8 cellular contexts compared by ENCODE assay signal in the genomic region with DNA sequence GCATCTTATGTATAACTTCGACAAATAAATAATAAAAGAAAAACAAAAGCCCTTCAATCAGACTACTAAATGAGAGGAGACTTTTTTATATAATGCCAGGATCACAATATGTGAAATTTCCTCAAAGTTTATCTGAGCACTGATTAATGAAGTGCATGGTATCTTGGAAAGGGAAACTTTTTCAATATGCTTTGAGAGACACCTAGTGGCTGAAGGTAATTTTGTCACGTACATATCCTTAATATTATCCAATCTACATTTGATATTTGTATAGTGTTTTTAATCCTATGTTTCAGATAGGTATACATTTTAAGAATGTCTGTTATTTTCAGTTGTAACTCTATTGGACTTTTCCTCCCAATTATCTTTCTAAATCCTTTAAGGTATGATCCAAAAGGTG.
DNase-seq lines count a peak whose midpoint lies in the region; ATAC-seq and TF ChIP-seq lines count a peak whose summit lies in the region.

No MANE protein-coding gene starts in this region.

- no peak for TF ChIP-seq POLR2A in uterus (IDR thresholded peaks at IDR 0.05)

- H3K27ac ChIP-seq in left ventricle myocardium inferior (replicated peaks), result no peak overlapping the region
- no peak overlapping the region for H3K27ac ChIP-seq in uterus

- DNase-seq in left ventricle myocardium inferior (no peak), cardiac septum (ENCODE audit: low spot score) (no peak), RPMI8226 (peak; percentile 23), globus pallidus (ENCODE audit: low spot score) (peak; percentile 47), uterus (no peak), NCI-H187 (lab: John Stamatoyannopoulos, UW) (no peak)

- H3K27me3 ChIP-seq in left ventricle myocardium inferior (ENCODE audit: low read depth) (no peaks in the 10 kb centered on the region), uterus (peaks cover 0 to 6% of the 10 kb centered on the region in 2 donors)

- intact Hi-C loops in left ventricle myocardium inferior (cut with micrococcal nuclease), result loop anchor here (5.0 kb wide), 1 partner anchor 327 kb away; no protein-coding TSS in a partner anchor
- intact Hi-C loops in cardiac septum (cut with DNase I), result no loop called here
- intact Hi-C loops in uterus (cut with DNase I; ENCODE audit: low total_unique reads), result no loop called here

- H3K9me3 ChIP-seq in left ventricle myocardium inferior (replicated peaks) (no peaks in the 10 kb centered on the region), uterus (no peaks in the 10 kb centered on the region)

- H3K36me3 ChIP-seq in left ventricle myocardium inferior (no peaks in the 10 kb centered on the region), uterus (peaks cover 0 to 3% of the 10 kb centered on the region in 2 donors)

- H3K4me1 ChIP-seq in left ventricle myocardium inferior (no peaks in the 10 kb centered on the region), uterus (no peaks in the 10 kb centered on the region)

- H3K4me3 ChIP-seq in left ventricle myocardium inferior (no peak overlapping the region), uterus (no peak overlapping the region)

- TF ChIP-seq CTCF in left ventricle myocardium inferior (IDR thresholded peaks at IDR 0.05; ENCODE audit: borderline replicate concordance), result peak; percentile 58
- peak; percentile 37 to 52 (median 40) for TF ChIP-seq CTCF in uterus (IDR thresholded peaks at IDR 0.05)

- ATAC-seq in GM21619 (IDR thresholded peaks at IDR 0.05; ENCODE audit: unreplicated experiment) (no peak), GM19328 (IDR thresholded peaks at IDR 0.05; ENCODE audit: unreplicated experiment) (no peak)

Comparison
In these comparisons a context has a peak if more than half of its experiments do, and no peak if none do; other contexts are left out.
1. DNase-seq: peak in RPMI8226 (single experiment) and globus pallidus (single experiment); none in left ventricle myocardium inferior (single experiment), cardiac septum (single experiment), uterus (0 of 2) and NCI-H187 (0 of 2).